Comparison of ENCODE assay signal across 17 cellular contexts in the genomic region with DNA sequence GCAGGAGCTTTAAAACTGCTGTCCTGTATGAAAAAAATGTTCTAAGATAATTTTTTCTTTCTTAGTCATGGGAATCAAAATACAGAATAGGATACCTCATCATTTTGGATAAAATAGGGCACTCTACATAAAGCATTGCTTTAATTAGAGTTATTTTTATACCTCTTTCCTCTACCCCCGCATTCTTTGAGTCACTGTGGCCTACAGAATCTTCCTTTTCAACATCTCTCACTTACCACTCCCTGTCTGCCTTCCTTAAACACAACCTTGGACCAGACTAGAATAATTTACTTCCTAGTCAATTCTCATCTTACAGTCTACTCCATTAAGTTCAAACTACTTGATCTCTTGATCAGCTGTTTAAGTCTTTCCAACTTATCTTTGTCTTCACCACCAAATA.
DNase-seq lines count a peak whose midpoint lies in the region; ATAC-seq lines count a peak whose summit lies in the region.
"Had no signal": no experiment of that assay in that cellular context is flagged by ENCODE, and none has a peak within 500 bp of the region (broad histone marks: within the 10 kb centered on the region; RNA-seq: fewer than 3 reads in every experiment).

No MANE protein-coding gene starts in this region.

- no peaks in the 10 kb centered on the region for H3K4me1 ChIP-seq in adipocyte (ENCODE audit: control insufficient read depth, insufficient read depth, low read length)
- H3K4me1 ChIP-seq: Peyer's patch had no signal

- ATAC-seq in HG02973 (IDR thresholded peaks at IDR 0.05; ENCODE audit: unreplicated experiment) (no peak), GM19023 (IDR thresholded peaks at IDR 0.05; ENCODE audit: unreplicated experiment) (no peak)

- H3K9me3 ChIP-seq in adipocyte (ENCODE audit: control insufficient read depth, low read length): no peaks in the 10 kb centered on the region
- H3K9me3 ChIP-seq: HAP-1, Peyer's patch had no signal

- peak; percentile 35 for DNase-seq in AG08395 (ENCODE audit: low spot score)
- peak; percentile 9 for DNase-seq in HCEC 1CT
- peak; percentile 25 for DNase-seq in adipocyte (ENCODE audit: low read depth)
- peak; percentile 12 for DNase-seq in myocyte (ENCODE audit: low read depth)
- no peak for DNase-seq in GF-D8 (lab: John Stamatoyannopoulos, UW)
- no peak for DNase-seq in GM19240 (ENCODE audit: insufficient read length, low spot score)
- DNase-seq: 8988T, COR-L47, NCI-H2107, NCI-H2227 treated with DMSO at 0.1 percent for 48 hours, NCI-H524 treated with DMSO at 0.1 percent for 48 hours, Peyer's patch, Right ventricle myocardium superior had no signal

- H3K27me3 ChIP-seq in adipocyte (replicated peaks; ENCODE audit: control insufficient read depth, insufficient read depth, low read length): no peaks in the 10 kb centered on the region
- H3K27me3 ChIP-seq: Peyer's patch had no signal

- H3K36me3 ChIP-seq in adipocyte (ENCODE audit: control insufficient read depth, insufficient read depth, low read length, severe bottlenecking): no peaks in the 10 kb centered on the region
- H3K36me3 ChIP-seq: HAP-1, Peyer's patch had no signal

- H3K4me3 ChIP-seq in adipocyte (ENCODE audit: low read length): no peak overlapping the region
- H3K4me3 ChIP-seq: HAP-1, Peyer's patch, SK-N-MC had no signal

- H3K9ac ChIP-seq in adipocyte (ENCODE audit: low read length): no peak overlapping the region

Comparison
In these comparisons a context has a peak if more than half of its experiments do, and no peak if none do; other contexts are left out.
1. DNase-seq: peak in AG08395 (single experiment), HCEC 1CT (single experiment), adipocyte (single experiment) and myocyte (single experiment); none in GF-D8 (single experiment) and GM19240 (single experiment).